Comparison of ENCODE assay signal across 10 cellular contexts in the genomic region with DNA sequence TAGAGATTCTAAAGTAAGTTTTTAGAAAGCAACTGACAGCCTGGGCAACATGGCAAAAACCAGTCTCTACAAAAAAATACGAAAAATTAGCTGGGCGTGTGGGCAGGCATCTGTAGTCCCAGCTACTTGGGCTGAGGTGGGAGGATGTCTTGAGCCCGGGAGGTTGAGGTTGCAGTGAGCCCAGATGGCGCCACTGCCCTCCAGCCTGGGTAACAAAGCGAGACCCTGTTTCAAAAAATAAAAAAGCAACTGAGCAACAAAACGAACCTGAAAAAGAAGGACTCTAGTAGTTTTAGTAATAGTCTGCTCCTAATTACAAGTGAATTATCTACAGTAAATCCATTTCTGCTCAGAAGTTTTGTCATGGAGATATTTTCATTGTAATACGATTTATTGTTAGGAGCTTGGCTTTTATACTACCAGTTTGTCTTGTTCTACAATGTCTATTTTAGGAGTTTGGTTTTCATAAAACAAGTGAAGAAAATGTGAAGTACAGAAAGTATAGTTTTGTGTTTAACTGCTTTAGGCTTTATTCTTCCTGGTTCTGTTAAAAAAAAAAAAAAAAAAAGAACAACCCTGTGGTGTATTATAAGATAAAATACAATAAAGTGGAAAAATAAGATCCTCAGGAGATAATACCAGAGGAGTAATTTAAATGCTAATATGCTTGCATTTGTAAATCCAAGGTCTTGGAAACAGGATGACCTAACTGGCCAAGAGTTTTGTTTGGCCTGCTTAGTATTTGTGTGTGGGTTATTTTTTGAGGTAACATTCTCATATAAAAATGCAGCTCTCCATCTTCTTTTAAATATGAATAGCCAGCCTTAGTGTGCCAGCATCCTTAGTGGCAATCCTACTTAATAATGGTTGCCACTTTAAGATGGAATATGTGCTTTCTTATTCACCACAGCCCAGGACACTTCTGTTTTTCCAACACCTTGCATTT. TPM values are rescaled to one million over a fixed set of nuclear protein-coding genes. Genes with fewer than 3 reads are reported as not detected.
DNase-seq lines count a peak whose midpoint lies in the region; ATAC-seq, FAIRE-seq and TF ChIP-seq lines count a peak whose summit lies in the region.
"Had no signal": no experiment of that assay in that cellular context is flagged by ENCODE, and none has a peak within 500 bp of the region (broad histone marks: within the 10 kb centered on the region; RNA-seq: fewer than 3 reads in every experiment).

No MANE protein-coding gene starts in this region.

- H4K20me1 ChIP-seq in DOHH2 (ENCODE audit: control insufficient read depth, insufficient read depth, low read depth, low read length) (peaks cover 9% of the 10 kb centered on the region; the same call in 1 of the 2 replicates), keratinocyte (ENCODE audit: control insufficient read depth, extremely low read depth, insufficient read depth, low read length) (no peaks in the 10 kb centered on the region)

- peak overlapping the region; percentile 50 for H3K27ac Mint-ChIP-seq in activated CD4-positive, alpha-beta memory T cell treated with anti-CD3 and anti-CD28 coated beads for 36 hours

- H3K4me3 Mint-ChIP-seq in activated CD4-positive, alpha-beta memory T cell treated with anti-CD3 and anti-CD28 coated beads for 36 hours, result no peak overlapping the region

- peaks cover 7% of the 10 kb centered on the region for H3F3A ChIP-seq in DOHH2 (ENCODE audit: control insufficient read depth, insufficient read depth)

- H3K27me3 ChIP-seq in DOHH2 (ENCODE audit: control insufficient read depth, low read length), result no peaks in the 10 kb centered on the region
- no peaks in the 10 kb centered on the region for H3K27me3 ChIP-seq in keratinocyte (ENCODE audit: control insufficient read depth, extremely low read depth, insufficient read depth, low read length)
- H3K27me3 ChIP-seq in MG63, result no peaks in the 10 kb centered on the region
- H3K27me3 ChIP-seq: stomach had no signal

- no peaks in the 10 kb centered on the region for H3K9me1 ChIP-seq in keratinocyte (ENCODE audit: control insufficient read depth, extremely low read depth, insufficient read depth, low read length)

- CTCF ChIA-PET in HEK293 (lab: Yijun Ruan, JAX), result interaction anchor here (0.7 kb wide), 1 partner anchor 19 kb away, joined by 3 read pairs; no protein-coding TSS in a partner anchor
- CTCF ChIA-PET in activated CD4-positive, alpha-beta memory T cell treated with anti-CD3 and anti-CD28 coated beads for 36 hours (lab: Charles Lee), result no interaction called here

- H3K4me1 ChIP-seq in DOHH2 (ENCODE audit: control insufficient read depth, low read length) (peaks cover 63% of the 10 kb centered on the region), HEK293 (ENCODE audit: control insufficient read depth, insufficient read depth, low read length) (peaks cover 14% of the 10 kb centered on the region), keratinocyte (ENCODE audit: control insufficient read depth, extremely low read depth, insufficient read depth, low read length) (peaks cover 20% of the 10 kb centered on the region)

- peak; percentile 53 for TF ChIP-seq CTCF in DOHH2 (IDR thresholded peaks at IDR 0.05; ENCODE audit: low read depth, low read length, poor library complexity, severe bottlenecking)
- 0 out of 2 replicates have a peak, but pooled peaks have one; percentile 9 for TF ChIP-seq CTCF in HEK293 (tag by site-specific recombination; IDR thresholded peaks at IDR 0.05)
- TF ChIP-seq CTCF in keratinocyte (optimal IDR thresholded peaks at IDR 0.05 in 1 of 3, IDR thresholded peaks at IDR 0.05 in 1 of 3, conservative IDR thresholded peaks at IDR 0.05 in 1 of 3; ENCODE audit: extremely low read depth in 1 of 3, insufficient read depth in 2 of 3, low read length in 3 of 3), result no peak

- no peak overlapping the region for H3K9ac ChIP-seq in keratinocyte (ENCODE audit: control insufficient read depth, extremely low read depth, insufficient read depth, low read length)

- intact Hi-C loops in activated CD4-positive, alpha-beta memory T cell treated with anti-CD3 and anti-CD28 coated beads for 36 hours (cut with micrococcal nuclease), result loop anchor here (5.0 to 10.0 kb wide), 4 partner anchors 288 to 749 kb away; a partner anchor contains a TSS

- DNase-seq in activated CD4-positive, alpha-beta memory T cell treated with anti-CD3 and anti-CD28 coated beads for 36 hours, result peak; percentile 14
- DNase-seq in keratinocyte (ENCODE audit: low read depth, low spot score), result no peak
- no peak for DNase-seq in MG63
- DNase-seq: NCI-H1092, stomach had no signal

- H3K36me3 Mint-ChIP-seq in activated CD4-positive, alpha-beta memory T cell treated with anti-CD3 and anti-CD28 coated beads for 36 hours, result peaks cover 23% of the 10 kb centered on the region

- H3K36me3 ChIP-seq in DOHH2 (ENCODE audit: control insufficient read depth, low read length) (peaks cover 61% of the 10 kb centered on the region), HEK293 (ENCODE audit: control insufficient read depth in 2 of 2, insufficient read depth in 1 of 2, low read length in 2 of 2) (peaks cover 20 to 32% of the 10 kb centered on the region in 2 experiments), keratinocyte (ENCODE audit: control insufficient read depth in 2 of 2, extremely low read depth in 1 of 2, insufficient read depth in 2 of 2, low read length in 2 of 2) (peaks cover 7 to 9% of the 10 kb centered on the region in 2 experiments), MG63 (peaks cover 14% of the 10 kb centered on the region)

- POLR2A ChIA-PET in HEK293 (lab: Yijun Ruan, JAX), result interaction anchor here (1.7 kb wide), 1 partner anchor 148 kb away, joined by 3 read pairs; a partner anchor contains a TSS
- POLR2A ChIA-PET in activated CD4-positive, alpha-beta memory T cell treated with anti-CD3 and anti-CD28 coated beads for 36 hours (lab: Charles Lee), result no interaction called here

- dilution Hi-C loops in keratinocyte (cut with MboI; ENCODE audit: extremely low pct_ligation_motif_present, low sequenced_read_pairs), result no loop called here

- no peaks in the 10 kb centered on the region for H3K9me2 ChIP-seq in DOHH2 (replicated peaks; ENCODE audit: control insufficient read depth, low read length)

- H3K9me3 Mint-ChIP-seq in activated CD4-positive, alpha-beta memory T cell treated with anti-CD3 and anti-CD28 coated beads for 36 hours, result no peaks in the 10 kb centered on the region

- peak overlapping the region; percentile 92 for H3K4me3 ChIP-seq in DOHH2 (ENCODE audit: low read length)
- H3K4me3 ChIP-seq in HEK293 (ENCODE audit: low read depth, low read length), result no peak overlapping the region
- peak overlapping the region in 1 of 3 experiments; percentile 9 for H3K4me3 ChIP-seq in keratinocyte (ENCODE audit: control insufficient read depth in 2 of 3, extremely low read depth in 1 of 3, insufficient read depth in 2 of 3, low read depth in 1 of 3, low read length in 3 of 3)
- no peak overlapping the region for H3K4me3 ChIP-seq in MG63

- FAIRE-seq in keratinocyte (lab: Jason Lieb, UNC), result no peak

- ATAC-seq in GM19351 (IDR thresholded peaks at IDR 0.05; ENCODE audit: unreplicated experiment) (no peak), HG03565 (IDR thresholded peaks at IDR 0.05; ENCODE audit: unreplicated experiment) (no peak), HG03135 (IDR thresholded peaks at IDR 0.05; ENCODE audit: unreplicated experiment) (no peak)

- H3K79me2 ChIP-seq in DOHH2 (ENCODE audit: control insufficient read depth, low read length) (peaks cover 78% of the 10 kb centered on the region), keratinocyte (ENCODE audit: control insufficient read depth, insufficient read depth, low read length) (peaks cover 53% of the 10 kb centered on the region)

- H3K27ac ChIP-seq in DOHH2 (ENCODE audit: low read depth, low read length) (peak overlapping the region; percentile 56; the same call in 1 of the 2 replicates), HEK293 (ENCODE audit: extremely low read depth, low read depth, low read length) (no peak overlapping the region), keratinocyte (ENCODE audit: control insufficient read depth, insufficient read depth, low read length) (peak overlapping the region; percentile 11)
- H3K27ac ChIP-seq: stomach had no signal

- H3K27me3 Mint-ChIP-seq in activated CD4-positive, alpha-beta memory T cell treated with anti-CD3 and anti-CD28 coated beads for 36 hours, result no peaks in the 10 kb centered on the region

- peaks cover 42% of the 10 kb centered on the region for H3K4me1 Mint-ChIP-seq in activated CD4-positive, alpha-beta memory T cell treated with anti-CD3 and anti-CD28 coated beads for 36 hours (ENCODE audit: low read depth)

- H3K9me3 ChIP-seq in DOHH2 (ENCODE audit: control insufficient read depth, insufficient read depth, low read length), result no peaks in the 10 kb centered on the region
- no peaks in the 10 kb centered on the region for H3K9me3 ChIP-seq in HEK293 (ENCODE audit: control insufficient read depth, insufficient read depth, low read depth, low read length)
- H3K9me3 ChIP-seq in keratinocyte (ENCODE audit: control insufficient read depth, low read depth, low read length), result no peaks in the 10 kb centered on the region
- H3K9me3 ChIP-seq in MG63, result no peaks in the 10 kb centered on the region
- H3K9me3 ChIP-seq: stomach had no signal

- H2AFZ ChIP-seq in keratinocyte (ENCODE audit: control insufficient read depth, low read length), result no peak overlapping the region

- peak overlapping the region; percentile 77 for H3K4me2 ChIP-seq in DOHH2 (ENCODE audit: low read length)
- H3K4me2 ChIP-seq in keratinocyte (ENCODE audit: control insufficient read depth, extremely low read depth, insufficient read depth, low read depth, low read length), result peak overlapping the region; percentile 46

TF ChIP-seq in HEK293, 187 proteins besides CTCF, POLR2A, EP300 and RAD21 (continues in another document):
- TF ChIP-seq ZNF473 (tag by site-specific recombination; IDR thresholded peaks at IDR 0.05), result no peak
- 0 out of 2 replicates have a peak, but pooled peaks have one; percentile 19 for TF ChIP-seq EGR2 (tag by site-specific recombination; IDR thresholded peaks at IDR 0.05; ENCODE audit: low read depth)
- no peak for TF ChIP-seq REPIN1 (tag by site-specific recombination; IDR thresholded peaks at IDR 0.05; ENCODE audit: low read depth)
- no peak for TF ChIP-seq ZNF239 (tag by site-specific recombination; IDR thresholded peaks at IDR 0.05)
- TF ChIP-seq ZNF558 (tag by site-specific recombination; IDR thresholded peaks at IDR 0.05), result no peak
- peak; percentile 36; the same call in 1 of the 2 replicates for TF ChIP-seq ZFHX2 (tag by site-specific recombination; conservative IDR thresholded peaks at IDR 0.05)

RNA-seq across cellular contexts. Expression of a gene that starts 2.8 kb away (rescaled TPM):
- total RNA-seq in activated CD4-positive, alpha-beta memory T cell treated with anti-CD3 and anti-CD28 coated beads for 36 hours, result 10 to 100 TPM; 57.1 to 58.1 TPM
- 20.2 to 36.0 TPM (median 24.0 TPM) in 3 replicates for polyA plus RNA-seq in keratinocyte
- 57.5 TPM for polyA plus RNA-seq in keratinocyte (2011; ENCODE audit: low read depth)
- 10.5 and 17.5 TPM in 2 replicates for polyA plus RNA-seq in keratinocyte (2011; cell fraction: cytosol; rRNA removed)
- polyA plus RNA-seq in keratinocyte (2011; cell fraction: nucleus; rRNA removed), result 15.2 and 23.2 TPM in 2 replicates
- polyA plus RNA-seq in keratinocyte (2012; ENCODE audit: low replicate concordance), result 14.9 and 30.1 TPM in 2 replicates
- polyA minus RNA-seq in keratinocyte, result 9.5 to 25.0 TPM (median 13.7 TPM) in 3 replicates
- polyA minus RNA-seq in keratinocyte (2011; cell fraction: cytosol; rRNA and poly(A)+ RNA removed), result 26.1 TPM
- polyA minus RNA-seq in keratinocyte (2011; cell fraction: nucleus; rRNA and poly(A)+ RNA removed), result 14.2 and 22.6 TPM in 2 replicates
- 31.8 and 49.6 TPM in 2 replicates for total RNA-seq in MG63 (2014; rRNA removed; shearing (Covaris generic); ENCODE audit: low replicate concordance)

Comparison
In these comparisons a context has a peak if more than half of its experiments do, and no peak if none do; other contexts are left out.
1. CTCF ChIP-seq: peak in DOHH2 (single experiment) and HEK293 (single experiment); none in keratinocyte (0 of 3).